ENCODE assay signal across 8 cellular contexts in genomic region chr2:97853057-97853456, GRCh38.
DNase-seq lines count a peak whose midpoint lies in the region; ATAC-seq, FAIRE-seq and TF ChIP-seq lines count a peak whose summit lies in the region.
"Not testable (repeated sequence)": the region's sequence is repeated elsewhere in the genome, so short reads cannot be mapped to it uniquely, and the experiment has no call there.

No MANE protein-coding gene starts in this region.

- H3K9ac ChIP-seq in liver (ENCODE audit: low read depth in 1 of 2, low read length in 2 of 2), result not testable (repeated sequence)

- peaks cover 30% of the 10 kb centered on the region for H3K4me1 Mint-ChIP-seq in HFFc6 (ENCODE audit: low read depth)

- not testable (repeated sequence) for TF ChIP-seq RAD21 in liver (IDR thresholded peaks at IDR 0.05)

- DNase-seq in DMS53 (lab: John Stamatoyannopoulos, UW) (peak; percentile 52), HFFc6 (peak; percentile 9), RCC 7860 (ENCODE audit: low spot score) (peak; percentile 50), astrocyte of the hippocampus (ENCODE audit: low read depth, low spot score) (peak; percentile 15), epithelial cell of proximal tubule (ENCODE audit: low read depth) (peak; percentile 47), foreskin keratinocyte (peak in 1 of 2 donors; percentile 77), stromal cell of bone marrow (ENCODE audit: low read depth) (peak; percentile 21)

- not testable (repeated sequence) for H3K4me3 Mint-ChIP-seq in HFFc6

- peak; percentile 30 for ATAC-seq in foreskin keratinocyte

- not testable (repeated sequence) for H3K27me3 Mint-ChIP-seq in HFFc6 (ENCODE audit: insufficient read depth)

- 95% methylated on average over 4 of the region's 4 CpGs for WGBS in liver

- H3K9me3 ChIP-seq in liver (ENCODE audit: control insufficient read depth in 4 of 4, low read length in 3 of 4), result not testable (repeated sequence)

- H3K36me3 Mint-ChIP-seq in HFFc6 (ENCODE audit: low read depth), result peaks cover 10% of the 10 kb centered on the region; the same call in 1 of the 2 replicates

- not testable (repeated sequence) for FAIRE-seq in RCC 7860 (lab: Jason Lieb, UNC)

- TF ChIP-seq CTCF in HFFc6 (IDR thresholded peaks at IDR 0.05); epithelial cell of proximal tubule (conservative IDR thresholded peaks at IDR 0.05; ENCODE audit: low read depth, low read length); foreskin keratinocyte (conservative IDR thresholded peaks at IDR 0.05); liver (IDR thresholded peaks at IDR 0.05; ENCODE audit: low read depth, low read length, missing input control): not testable (repeated sequence)

- not testable (repeated sequence) for H3K9me3 Mint-ChIP-seq in HFFc6

- not testable (repeated sequence) for H3K4me3 ChIP-seq in epithelial cell of proximal tubule (ENCODE audit: low read depth, low read length); liver (ENCODE audit: low read depth in 1 of 3, low read length in 3 of 3)

- not testable (repeated sequence) for H3K27ac Mint-ChIP-seq in HFFc6

- not testable (repeated sequence) for H3K27ac ChIP-seq in foreskin keratinocyte; liver (ENCODE audit: low read depth in 1 of 2, low read length in 2 of 2)

- H3K27me3 ChIP-seq in foreskin keratinocyte; liver (ENCODE audit: control insufficient read depth in 4 of 4, insufficient read depth in 4 of 4, low read length in 3 of 4): not testable (repeated sequence)

- H3K4me1 ChIP-seq in foreskin keratinocyte, result peaks cover 30% of the 10 kb centered on the region
- not testable (repeated sequence) for H3K4me1 ChIP-seq in liver (ENCODE audit: control insufficient read depth in 4 of 4, insufficient read depth in 4 of 4, low read length in 3 of 4)

- H3K36me3 ChIP-seq in liver (ENCODE audit: control insufficient read depth in 4 of 4, insufficient read depth in 3 of 4, low read depth in 1 of 4, low read length in 3 of 4), result not testable (repeated sequence)

TF ChIP-seq in liver, 16 proteins besides CTCF, POLR2A, EP300 and RAD21:
- peak; percentile 8 to 25 for TF ChIP-seq HNF4A (conservative IDR thresholded peaks at IDR 0.05)
